ENCODE assay signal across 2 cellular contexts in genomic region chr11:32043737-32044515, GRCh38.
TF ChIP-seq lines count a peak whose summit lies in the region.

No MANE protein-coding gene starts in this region.

TF ChIP-seq in HepG2, 621 proteins besides CTCF, POLR2A, EP300 and RAD21:
- TF ChIP-seq MNT (IDR thresholded peaks at IDR 0.05): peak; percentile 82
- no peak for TF ChIP-seq SMAD9 (CRISPR knock-in tag; IDR thresholded peaks at IDR 0.05)

TF ChIP-seq in H1, 55 proteins besides CTCF, POLR2A, EP300 and RAD21:
- TF ChIP-seq SIRT6 (IDR thresholded peaks at IDR 0.05; ENCODE audit: low read length) (no peak), SP2 (IDR thresholded peaks at IDR 0.05; ENCODE audit: low read length) (no peak), SIX5 (IDR thresholded peaks at IDR 0.05; ENCODE audit: low read depth, low read length) (peak; percentile 22; the same call in 1 of the 2 replicates)
TF ChIP-seq in H1: peak in this region for 1.
